1 cellular context compared by ENCODE assay signal in the genomic region with DNA sequence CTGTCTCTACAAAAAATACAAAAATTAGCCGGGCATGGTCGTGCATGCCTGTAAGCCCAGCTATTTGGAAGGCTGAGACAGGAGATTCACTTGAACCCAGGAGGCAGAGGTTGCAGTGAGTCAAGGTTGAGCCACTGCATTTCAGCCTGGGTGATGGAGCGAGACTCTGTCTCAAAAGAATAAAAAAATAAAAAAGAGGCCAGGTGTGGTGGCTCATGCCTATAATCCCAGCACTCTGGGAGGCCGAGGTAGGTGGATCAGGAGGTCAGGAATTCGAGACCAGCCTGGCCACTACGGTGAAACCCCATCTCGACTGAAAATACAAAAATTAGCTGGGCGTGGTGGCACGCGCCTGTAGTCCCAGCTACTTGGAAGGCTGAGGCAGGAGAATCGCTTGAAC. TPM values are rescaled to one million over a fixed set of nuclear protein-coding genes. Genes with fewer than 3 reads are reported as not detected.
"Had no signal": no experiment of that assay in that cellular context is flagged by ENCODE, and none has a peak within 500 bp of the region (broad histone marks: within the 10 kb centered on the region; RNA-seq: fewer than 3 reads in every experiment).

No MANE protein-coding gene starts in this region.

RNA-seq across cellular contexts. Expression of gene HSH2D, which starts 56.1 kb away (rescaled TPM):
- total RNA-seq: endothelial cell of umbilical vein had no signal
- polyA plus RNA-seq: endothelial cell of umbilical vein had no signal
